Comparison of ENCODE assay signal across 14 cellular contexts in the genomic region with DNA sequence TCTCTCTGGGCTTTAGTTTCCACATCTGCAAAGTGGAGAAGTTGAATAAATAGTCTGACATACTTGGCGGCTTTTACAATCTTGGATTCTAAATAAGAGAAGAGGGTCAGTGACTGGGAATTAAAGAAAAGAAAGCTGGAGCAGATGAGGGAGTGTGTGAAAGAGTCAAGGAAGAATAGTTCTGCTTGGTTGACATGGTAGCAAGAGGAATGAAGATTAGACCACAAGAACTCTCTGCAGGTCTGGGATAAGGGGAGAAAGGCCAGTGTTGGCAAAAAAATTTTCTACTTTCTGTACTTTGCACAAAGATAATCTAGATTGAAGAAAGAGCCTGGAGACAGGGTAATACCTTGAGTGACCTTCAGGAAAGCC. TPM values are rescaled to one million over a fixed set of nuclear protein-coding genes. Genes with fewer than 3 reads are reported as not detected.
DNase-seq lines count a peak whose midpoint lies in the region; ATAC-seq and TF ChIP-seq lines count a peak whose summit lies in the region.
"Had no signal": no experiment of that assay in that cellular context is flagged by ENCODE, and none has a peak within 500 bp of the region (broad histone marks: within the 10 kb centered on the region; RNA-seq: fewer than 3 reads in every experiment).

No MANE protein-coding gene starts in this region.

- POLR2A ChIA-PET in activated CD4-positive, alpha-beta memory T cell treated with anti-CD3 and anti-CD28 coated beads, Interleukin-2, amount 10 ng/mL, durations not matched to agents 7 days and 5 days (lab: Charles Lee) = interaction anchor here (0.9 to 14.6 kb wide), 8 partner anchors 10 to 98 kb away, joined by 3 to 263 read pairs (median 5); a partner anchor contains a TSS
- POLR2A ChIA-PET in GM10248 (lab: Yijun Ruan, JAX) = no interaction called here

- H3K9me3 Mint-ChIP-seq in activated CD4-positive, alpha-beta memory T cell treated with anti-CD3 and anti-CD28 coated beads, Interleukin-2, amount 10 ng/mL, durations not matched to agents 7 days and 5 days = no peaks in the 10 kb centered on the region
- H3K9me3 Mint-ChIP-seq: neural crest cell had no signal

- peak overlapping the region; percentile 84 for H3K27ac Mint-ChIP-seq in activated CD4-positive, alpha-beta memory T cell treated with anti-CD3 and anti-CD28 coated beads, Interleukin-2, amount 10 ng/mL, durations not matched to agents 7 days and 5 days

- peaks cover 84% of the 10 kb centered on the region for H3K4me1 Mint-ChIP-seq in activated CD4-positive, alpha-beta memory T cell treated with anti-CD3 and anti-CD28 coated beads, Interleukin-2, amount 10 ng/mL, durations not matched to agents 7 days and 5 days

- H3K4me3 ChIP-seq in GM08714 (ENCODE audit: low read length) = peak overlapping the region; percentile 34; the same call in 1 of the 2 replicates
- H3K4me3 ChIP-seq: colonic mucosa, PC-9 had no signal

- peaks cover 74% of the 10 kb centered on the region for H3K36me3 Mint-ChIP-seq in activated CD4-positive, alpha-beta memory T cell treated with anti-CD3 and anti-CD28 coated beads, Interleukin-2, amount 10 ng/mL, durations not matched to agents 7 days and 5 days (ENCODE audit: low read depth)

- CTCF ChIA-PET in activated CD4-positive, alpha-beta memory T cell treated with anti-CD3 and anti-CD28 coated beads, Interleukin-2, amount 10 ng/mL, durations not matched to agents 7 days and 5 days (lab: Charles Lee) = interaction anchor here (0.6 to 8.9 kb wide), 8 partner anchors 12 to 991 kb away, joined by 3 to 74 read pairs (median 8); a partner anchor contains a TSS
- CTCF ChIA-PET in GM10248 (lab: Yijun Ruan, JAX) = interaction anchor here (0.8 to 19.5 kb wide), 10 partner anchors 12 to 308 kb away, joined by 3 to 383 read pairs (median 4); a partner anchor contains a TSS

- peak overlapping the region; percentile 66 for H3K4me3 Mint-ChIP-seq in activated CD4-positive, alpha-beta memory T cell treated with anti-CD3 and anti-CD28 coated beads, Interleukin-2, amount 10 ng/mL, durations not matched to agents 7 days and 5 days
- H3K4me3 Mint-ChIP-seq: neural crest cell had no signal

- ATAC-seq in GM18498 (IDR thresholded peaks at IDR 0.05; ENCODE audit: unreplicated experiment) (no peak), GM18502 (IDR thresholded peaks at IDR 0.05; ENCODE audit: poor library complexity, unreplicated experiment) (no peak)

- no peaks in the 10 kb centered on the region for H3K27me3 Mint-ChIP-seq in activated CD4-positive, alpha-beta memory T cell treated with anti-CD3 and anti-CD28 coated beads, Interleukin-2, amount 10 ng/mL, durations not matched to agents 7 days and 5 days

- DNase-seq in AG08396 (ENCODE audit: low spot score) (peak; percentile 57), hepatic stellate cell (ENCODE audit: low spot score) (peak; percentile 63), GM10248 (ENCODE audit: extremely low spot score) (no peak), HT-29 (ENCODE audit: low spot score) (no peak)
- no peak for DNase-seq in activated CD4-positive, alpha-beta memory T cell treated with anti-CD3 and anti-CD28 coated beads, Interleukin-2, amount 10 ng/mL, durations not matched to agents 7 days and 5 days
- DNase-seq: Calu3, colonic mucosa, NCI-H2171 treated with DMSO at 0.1 percent for 48 hours, PC-9, T-helper 9 cell had no signal

- no peak for TF ChIP-seq CTCF in GM10248 (IDR thresholded peaks at IDR 0.05; ENCODE audit: control extremely low read depth, extremely low read depth, low read depth, missing control alignments)

RNA-seq across cellular contexts. Expression of a gene that starts 5.9 kb away (rescaled TPM):
- 100 to 1,000 TPM; 780 to 786 TPM for total RNA-seq in activated CD4-positive, alpha-beta memory T cell treated with anti-CD3 and anti-CD28 coated beads, Interleukin-2, amount 10 ng/mL, durations not matched to agents 7 days and 5 days
- total RNA-seq in HT-29 (2014; rRNA removed; shearing (Covaris generic)) = 8.1 and 11.4 TPM in 2 replicates
- total RNA-seq: neural crest cell had no signal

RNA-seq across cellular contexts. Expression of a gene that starts 20.4 kb away (rescaled TPM):
- total RNA-seq in activated CD4-positive, alpha-beta memory T cell treated with anti-CD3 and anti-CD28 coated beads, Interleukin-2, amount 10 ng/mL, durations not matched to agents 7 days and 5 days = 10 to 100 TPM; 28.6 to 31.0 TPM
- total RNA-seq in HT-29 (2014; rRNA removed; shearing (Covaris generic)) = 14.7 and 16.3 TPM in 2 replicates

RNA-seq across cellular contexts. Expression of a gene that starts 20.6 kb away (rescaled TPM):
- 10 to 100 TPM; 33.7 to 45.5 TPM for total RNA-seq in activated CD4-positive, alpha-beta memory T cell treated with anti-CD3 and anti-CD28 coated beads, Interleukin-2, amount 10 ng/mL, durations not matched to agents 7 days and 5 days
- 8.1 and 8.8 TPM in 2 replicates for total RNA-seq in HT-29 (2014; rRNA removed; shearing (Covaris generic))

RNA-seq across cellular contexts. Expression of a gene that starts 30.9 kb away (rescaled TPM):
- total RNA-seq in activated CD4-positive, alpha-beta memory T cell treated with anti-CD3 and anti-CD28 coated beads, Interleukin-2, amount 10 ng/mL, durations not matched to agents 7 days and 5 days = 10 to 100 TPM; 46.1 to 47.4 TPM
- total RNA-seq in HT-29 (2014; rRNA removed; shearing (Covaris generic)) = 89.7 and 92.5 TPM in 2 replicates

Comparison
In these comparisons a context has a peak if more than half of its experiments do, and no peak if none do; other contexts are left out.
1. DNase-seq: peak in AG08396 (single experiment) and hepatic stellate cell (single experiment); none in activated CD4-positive, alpha-beta memory T cell treated with anti-CD3 and anti-CD28 coated beads, Interleukin-2, amount 10 ng/mL, durations not matched to agents 7 days and 5 days (single experiment), GM10248 (single experiment) and HT-29 (single experiment).
2. RNA of a gene that starts 5.9 kb away (total RNA-seq): 780 to 786 TPM in activated CD4-positive, alpha-beta memory T cell treated with anti-CD3 and anti-CD28 coated beads, Interleukin-2, amount 10 ng/mL, durations not matched to agents 7 days and 5 days; 8.1 to 11.4 TPM in HT-29; every median in the first group is over 10 times any median in the second.